Comparison of ENCODE assay signal across 24 cellular contexts in the genomic region with DNA sequence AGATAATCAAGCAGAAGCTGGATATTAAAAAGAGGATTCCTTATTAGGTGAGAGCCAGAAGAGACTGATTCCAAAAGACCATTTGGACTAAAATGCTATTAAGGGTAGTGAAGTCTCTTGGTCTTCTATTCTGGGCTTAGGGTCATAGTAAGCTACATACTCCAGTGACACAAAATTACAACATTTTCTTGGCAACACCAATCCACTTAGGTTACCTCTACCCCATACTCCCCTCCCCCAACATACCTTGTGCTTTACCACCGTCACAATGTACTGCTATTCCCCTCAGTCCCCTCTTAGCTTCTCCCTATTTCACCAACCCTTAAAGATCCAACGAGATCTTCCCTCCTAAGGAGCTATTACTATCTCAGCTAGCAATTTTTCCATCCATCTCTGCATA. TPM values are rescaled to one million over a fixed set of nuclear protein-coding genes. Genes with fewer than 3 reads are reported as not detected.
DNase-seq lines count a peak whose midpoint lies in the region; ATAC-seq, FAIRE-seq and TF ChIP-seq lines count a peak whose summit lies in the region.
"Had no signal": no experiment of that assay in that cellular context is flagged by ENCODE, and none has a peak within 500 bp of the region (broad histone marks: within the 10 kb centered on the region; RNA-seq: fewer than 3 reads in every experiment).

No MANE protein-coding gene starts in this region.

- peaks cover 0 to 13% (median under 1%) of the 10 kb centered on the region in 4 experiments; a peak in 2 of 8 replicates for H3K36me3 ChIP-seq in H1 (ENCODE audit: control insufficient read depth in 2 of 4, insufficient read depth in 4 of 4, low read length in 3 of 4)

- H3K4me1 Mint-ChIP-seq in activated naive CD8-positive, alpha-beta T cell (ENCODE audit: low read depth): peaks cover 69% of the 10 kb centered on the region
- H3K4me1 Mint-ChIP-seq in activated naive CD8-positive, alpha-beta T cell treated with anti-CD3 and anti-CD28 coated beads, Interleukin-2, amount 50 U/mL, for 24 hours: peaks cover 52% of the 10 kb centered on the region
- H3K4me1 Mint-ChIP-seq in WTC11: peaks cover 37% of the 10 kb centered on the region

- H3K79me2 ChIP-seq in H1 (ENCODE audit: control insufficient read depth in 1 of 2, insufficient read depth in 2 of 2, low read length in 2 of 2): peaks cover 0 to 92% of the 10 kb centered on the region in 2 experiments; a peak in 2 of 4 replicates

- H4K91ac ChIP-seq in H1 (replicated peaks; ENCODE audit: insufficient read length, low read length): no peak overlapping the region

- H3K23me2 ChIP-seq in H1 (ENCODE audit: low read depth, low read length): no peaks in the 10 kb centered on the region

- no peak for TF ChIP-seq RAD21 in H1 (IDR thresholded peaks at IDR 0.05 in 1 of 2, conservative IDR thresholded peaks at IDR 0.05 in 1 of 2; ENCODE audit: low read depth in 2 of 2, low read length in 2 of 2)

- H3K4me2 ChIP-seq in H1 (ENCODE audit: insufficient read depth in 1 of 2, low read depth in 2 of 2, low read length in 2 of 2): no peak overlapping the region

- no peaks in the 10 kb centered on the region for H3K9me3 ChIP-seq in H1 (ENCODE audit: insufficient read depth in 2 of 2, low read depth in 1 of 2, low read length in 1 of 2)
- H3K9me3 ChIP-seq: Caco-2 had no signal

- H3K56ac ChIP-seq in H1 (replicated peaks; ENCODE audit: insufficient read length, low read depth, low read length): no peak overlapping the region

- POLR2A ChIA-PET in WTC11 (lab: Charles Lee): no interaction called here
- POLR2A ChIA-PET in H1 (lab: Charles Lee; ENCODE audit: partially characterized antibody): interaction anchor here (1.3 to 4.1 kb wide), 2 partner anchors 11 to 20 kb away, joined by 3 to 31 read pairs; a partner anchor contains a TSS

- H3K4ac ChIP-seq in H1 (replicated peaks; ENCODE audit: insufficient read length, low read depth, low read length): no peak overlapping the region

- H4K20me1 ChIP-seq in H1 (replicated peaks in 1 of 2; ENCODE audit: control insufficient read depth in 1 of 2, insufficient read depth in 2 of 2, low read length in 2 of 2): peaks cover 2 to 8% of the 10 kb centered on the region in 2 experiments

- no peaks in the 10 kb centered on the region for H3K27me3 Mint-ChIP-seq in activated naive CD8-positive, alpha-beta T cell
- H3K27me3 Mint-ChIP-seq in activated naive CD8-positive, alpha-beta T cell treated with anti-CD3 and anti-CD28 coated beads, Interleukin-2, amount 50 U/mL, for 24 hours: no peaks in the 10 kb centered on the region
- H3K27me3 Mint-ChIP-seq in WTC11 (ENCODE audit: low read depth): no peaks in the 10 kb centered on the region

- no peak overlapping the region for H2BK5ac ChIP-seq in H1 (ENCODE audit: low read depth, low read length)

- no peak overlapping the region for H3K23ac ChIP-seq in H1 (ENCODE audit: insufficient read length)

- no peak overlapping the region for H2BK12ac ChIP-seq in H1 (ENCODE audit: low read depth, low read length)

- no peak for TF ChIP-seq CTCF in WTC11 (IDR thresholded peaks at IDR 0.05)
- no peak for TF ChIP-seq CTCF in H1 (IDR thresholded peaks at IDR 0.05; ENCODE audit: control extremely low read depth in 1 of 3, insufficient read depth in 1 of 3, low read depth in 1 of 3, low read length in 3 of 3)

- no peak for ATAC-seq in activated naive CD8-positive, alpha-beta T cell treated with anti-CD3 and anti-CD28 coated beads, Interleukin-2, amount 50 U/mL, for 24 hours
- no peak; the same call in 1 of the 2 replicates for ATAC-seq in WTC11
- ATAC-seq: CD8-positive, alpha-beta T cell; Panc1 had no signal

- H2AFZ ChIP-seq in H1 (ENCODE audit: low read length): no peak overlapping the region
- H2AFZ ChIP-seq: GM23248 had no signal

- H3K36me3 Mint-ChIP-seq in activated naive CD8-positive, alpha-beta T cell: peaks cover 2% of the 10 kb centered on the region
- H3K36me3 Mint-ChIP-seq in activated naive CD8-positive, alpha-beta T cell treated with anti-CD3 and anti-CD28 coated beads, Interleukin-2, amount 50 U/mL, for 24 hours (ENCODE audit: low read depth): peaks cover 39% of the 10 kb centered on the region
- H3K36me3 Mint-ChIP-seq in WTC11: peaks cover 17% of the 10 kb centered on the region

- H3K79me1 ChIP-seq in H1 (ENCODE audit: low read depth, low read length): no peaks in the 10 kb centered on the region

- H3K27ac Mint-ChIP-seq in activated naive CD8-positive, alpha-beta T cell: peak overlapping the region; percentile 54
- no peak overlapping the region for H3K27ac Mint-ChIP-seq in activated naive CD8-positive, alpha-beta T cell treated with anti-CD3 and anti-CD28 coated beads, Interleukin-2, amount 50 U/mL, for 24 hours
- H3K27ac Mint-ChIP-seq in WTC11: peak overlapping the region; percentile 34; the same call in 1 of the 2 replicates
- H3K27ac Mint-ChIP-seq: CD8-positive, alpha-beta T cell had no signal

- no peak overlapping the region for H4K8ac ChIP-seq in H1 (ENCODE audit: extremely low read depth, insufficient read depth, low read length)

- no peak overlapping the region for H3K27ac ChIP-seq in H1 (ENCODE audit: low read depth, low read length)
- H3K27ac ChIP-seq: GM23248, RWPE1 had no signal

- CTCF ChIA-PET in WTC11 (lab: Charles Lee) (no interaction called here), H1 (lab: Charles Lee; ENCODE audit: partially characterized antibody) (no interaction called here)

- no peak overlapping the region for H2BK15ac ChIP-seq in H1 (ENCODE audit: low read length)

- H3K9me3 Mint-ChIP-seq in activated naive CD8-positive, alpha-beta T cell (ENCODE audit: low read depth): no peaks in the 10 kb centered on the region
- no peaks in the 10 kb centered on the region for H3K9me3 Mint-ChIP-seq in activated naive CD8-positive, alpha-beta T cell treated with anti-CD3 and anti-CD28 coated beads, Interleukin-2, amount 50 U/mL, for 24 hours
- no peaks in the 10 kb centered on the region for H3K9me3 Mint-ChIP-seq in WTC11
- H3K9me3 Mint-ChIP-seq: CD8-positive, alpha-beta T cell had no signal

- peak in 1 of 2 experiments; percentile 32; a peak in 1 of 3 replicates for TF ChIP-seq POLR2A in H1 (IDR thresholded peaks at IDR 0.05; ENCODE audit: control extremely low read depth in 1 of 2, low read depth in 2 of 2, low read length in 2 of 2)

- H3K18ac ChIP-seq in H1 (ENCODE audit: extremely low read depth, low read length): no peak overlapping the region; the same call in 1 of the 2 replicates

- H3K9ac ChIP-seq in H1 (replicated peaks in 1 of 4; ENCODE audit: extremely low read depth in 1 of 4, low read depth in 3 of 4, low read length in 3 of 4): no peak overlapping the region
- H3K9ac ChIP-seq: GM23248 had no signal

- H4K5ac ChIP-seq in H1 (ENCODE audit: insufficient read length, low read depth, low read length): no peak overlapping the region

- no peak for TF ChIP-seq EP300 in H1 (IDR thresholded peaks at IDR 0.05; ENCODE audit: borderline replicate concordance in 1 of 2, low read depth in 2 of 2, low read length in 2 of 2)

- no peaks in the 10 kb centered on the region for H3K27me3 ChIP-seq in H1 (replicated peaks in 1 of 4; ENCODE audit: control insufficient read depth in 3 of 4, extremely low read depth in 1 of 4, insufficient read depth in 3 of 4, low read length in 3 of 4)

- DNase-seq in activated naive CD8-positive, alpha-beta T cell treated with anti-CD3 and anti-CD28 coated beads, Interleukin-2, amount 50 U/mL, for 24 hours: no peak
- no peak for DNase-seq in WTC11 (ENCODE audit: low spot score)
- no peak for DNase-seq in H1 (ENCODE audit: low read depth in 1 of 2, low spot score in 2 of 2)
- no peak for DNase-seq in NCI-H1048 (lab: John Stamatoyannopoulos, UW)
- DNase-seq in DMS79 treated with DMSO at 0.1 percent for 48 hours (lab: John Stamatoyannopoulos, UW): no peak
- DNase-seq in NCI-H2227 treated with DMSO at 0.1 percent for 48 hours (lab: John Stamatoyannopoulos, UW): no peak
- DNase-seq: C1 segment of cervical spinal cord; Caco-2; CD8-positive, alpha-beta T cell; DMS 273 treated with DMSO at 0.1 percent for 48 hours; DMS79; GM23248; HCEC 1CT; KBM-7; MM.1S; NCI-H1417; NCI-H1694; NCI-H2029 treated with DMSO at 0.1 percent for 48 hours; NCI-H526 treated with DMSO at 0.1 percent for 48 hours; SHP77 had no signal

- WGBS in H1 (ENCODE audit: extremely low coverage in 1 of 2, insufficient coverage in 1 of 2, insufficient read length in 1 of 2, insufficient replicate concordance in 2 of 2, low coverage in 1 of 2, low lambda C conversion rate in 2 of 2, missing lambda C conversion rate in 1 of 2), 2 experiments: 84% methylated on average over 2 of the region's 2 CpGs; no CpG with 5 or more reads in 1 of the 2 experiments

- H3K4me3 ChIP-seq in H1 (ENCODE audit: extremely low read depth in 1 of 4, insufficient read depth in 2 of 4, low read depth in 3 of 4, low read length in 4 of 4): no peak overlapping the region
- H3K4me3 ChIP-seq: GM23248 had no signal

- H2BK120ac ChIP-seq in H1 (replicated peaks; ENCODE audit: low read depth, low read length): no peak overlapping the region

- no peaks in the 10 kb centered on the region; a peak in 1 of 7 replicates for H3K4me1 ChIP-seq in H1 (replicated peaks in 1 of 4; ENCODE audit: control insufficient read depth in 3 of 4, insufficient read depth in 4 of 4, low read length in 3 of 4)
- H3K4me1 ChIP-seq: Caco-2 had no signal

- no peak overlapping the region for H3K4me3 Mint-ChIP-seq in activated naive CD8-positive, alpha-beta T cell
- no peak overlapping the region for H3K4me3 Mint-ChIP-seq in activated naive CD8-positive, alpha-beta T cell treated with anti-CD3 and anti-CD28 coated beads, Interleukin-2, amount 50 U/mL, for 24 hours
- H3K4me3 Mint-ChIP-seq in WTC11: no peak overlapping the region
- H3K4me3 Mint-ChIP-seq: CD8-positive, alpha-beta T cell had no signal

- H2AK5ac ChIP-seq in H1 (ENCODE audit: low read depth, low read length): no peak overlapping the region

- FAIRE-seq in H1 (lab: Jason Lieb, UNC): peak; percentile 87
- FAIRE-seq: HTR-8/SVneo had no signal

- H2BK20ac ChIP-seq in H1 (ENCODE audit: low read length): no peak overlapping the region

- H3K14ac ChIP-seq in H1 (ENCODE audit: insufficient read length): no peak overlapping the region

TF ChIP-seq in WTC11, 78 proteins besides CTCF, POLR2A, EP300 and RAD21 (continues in another document):
- TF ChIP-seq NFATC4 (CRISPR knock-in tag; IDR thresholded peaks at IDR 0.05) (no peak), FOXP1 (CRISPR knock-in tag; IDR thresholded peaks at IDR 0.05; ENCODE audit: borderline replicate concordance) (no peak)

TF ChIP-seq in H1, 55 proteins besides CTCF, POLR2A, EP300 and RAD21:
- TF ChIP-seq YY1 (IDR thresholded peaks at IDR 0.05; ENCODE audit: low read depth, low read length): no peak

RNA-seq across cellular contexts. Expression of a gene that starts 11.4 kb away (rescaled TPM):
- total RNA-seq in WTC11 (2021): 31.4 to 34.4 TPM (median 32.5 TPM) in 3 replicates
- 32.9 and 34.6 TPM in 2 replicates for total RNA-seq in H1 (2021; fragmentation: NEBNext Ultra II Directional; extraction: Animal tissue kit (Norgen Biotek cat#: 25700))
- 4.3 and 6.3 TPM in 2 replicates for polyA plus RNA-seq in H1 (2011; rRNA removed)
- polyA plus RNA-seq in H1 (2011; cell fraction: cytosol; rRNA removed): 9.0 TPM
- polyA plus RNA-seq in H1 (2011; cell fraction: nucleus; rRNA removed): 3.5 TPM
- 7.9 to 15.7 TPM (median 10.2 TPM) in 4 replicates for polyA plus RNA-seq in H1 (2012, experiment 1 of 2)
- polyA plus RNA-seq in H1 (2012, experiment 2 of 2): 0.97 TPM
- 12.9 TPM for polyA plus RNA-seq in H1 (2013, experiment 1 of 2)
- 12.3 TPM for polyA plus RNA-seq in H1 (2013, experiment 2 of 2)
- polyA minus RNA-seq in H1 (2011; rRNA and poly(A)+ RNA removed): 28.5 and 36.8 TPM in 2 replicates
- 18.1 TPM for polyA minus RNA-seq in H1 (2011; cell fraction: cytosol; rRNA and poly(A)+ RNA removed)
- 33.6 TPM for polyA minus RNA-seq in H1 (2011; cell fraction: nucleus; rRNA and poly(A)+ RNA removed)
